8 cellular contexts compared by ENCODE assay signal in genomic region chr9:128552153-128552743, GRCh38. TPM values are rescaled to one million over a fixed set of nuclear protein-coding genes. Genes with fewer than 3 reads are reported as not detected.
A peak's percentile ranks its signal among the peaks of the same experiment; 100 is the strongest.
DNase-seq lines count a peak whose midpoint lies in the region; ATAC-seq and TF ChIP-seq lines count a peak whose summit lies in the region.

Gene SPTAN1 (plus strand): TSS chr9:128552587. CDS start chr9:128566741, 14,154 bp downstream.

- peak; percentile 46 for ATAC-seq in HG03378 (IDR thresholded peaks at IDR 0.05; ENCODE audit: unreplicated experiment)

- DNase-seq in Ammon's horn (ENCODE audit: low spot score) (peak; percentile 92), NCI-H510A (lab: John Stamatoyannopoulos, UW) (peak; percentile 85), cerebellum (ENCODE audit: low spot score) (peak; percentile 99), kidney glomerular epithelial cell (lab: John Stamatoyannopoulos, UW) (peak; percentile 87)
- DNase-seq in activated CD4-positive, alpha-beta T cell treated with anti-CD3 and anti-CD28 coated beads for 1 hour, result peak; percentile 88
- DNase-seq in stimulated activated CD4-positive, alpha-beta T cell treated with anti-CD3 and anti-CD28 coated beads, Interleukin-15, amount 100 ng/mL, for 48 hours (ENCODE audit: low read depth in 2 of 2), result peak; percentile 87 to 96

- peak; percentile 99 for TF ChIP-seq POLR2A in GM19193 (IDR thresholded peaks at IDR 0.05; ENCODE audit: extremely low read depth, insufficient read depth, insufficient read length)

RNA-seq across cellular contexts. Expression of gene SPTAN1, which starts in this region (rescaled TPM):
- 758 TPM for total RNA-seq in cerebellum

Comparison
In these comparisons a context has a peak if more than half of its experiments do, and no peak if none do; other contexts are left out.
1. Peak in every context shown above with its lines: DNase-seq and ATAC-seq.